8 cellular contexts compared by ENCODE assay signal in genomic region chr2:25310965-25311865, GRCh38. TPM values are rescaled to one million over a fixed set of nuclear protein-coding genes. Genes with fewer than 3 reads are reported as not detected.
A peak's percentile ranks its signal among the peaks of the same experiment; 100 is the strongest.
DNase-seq lines count a peak whose midpoint lies in the region; ATAC-seq and TF ChIP-seq lines count a peak whose summit lies in the region.
"Had no signal": no experiment of that assay in that cellular context is flagged by ENCODE, and none has a peak within 500 bp of the region (broad histone marks: within the 10 kb centered on the region; RNA-seq: fewer than 3 reads in every experiment).

No MANE protein-coding gene starts in this region.

- peak overlapping the region; percentile 21 for H3K9ac ChIP-seq in NT2/D1 (ENCODE audit: insufficient read length, low read depth)

- H3K27me3 ChIP-seq in NT2/D1 (ENCODE audit: insufficient read depth, insufficient read length) (no peaks in the 10 kb centered on the region), foreskin keratinocyte (no peaks in the 10 kb centered on the region), stomach (no peaks in the 10 kb centered on the region)

- H3K4me3 ChIP-seq in NT2/D1 (ENCODE audit: insufficient read length, low read depth) (no peak overlapping the region), stomach (no peak overlapping the region)

- H3K27ac ChIP-seq in foreskin keratinocyte = no peak overlapping the region
- peak overlapping the region; percentile 61 to 82 (median 69) for H3K27ac ChIP-seq in stomach

- H3K4me1 ChIP-seq in NT2/D1 (ENCODE audit: insufficient read depth, insufficient read length) = peaks cover 36% of the 10 kb centered on the region
- peaks cover 8% of the 10 kb centered on the region for H3K4me1 ChIP-seq in foreskin keratinocyte
- H3K4me1 ChIP-seq in stomach = peaks cover 68 to 99% (median 92%) of the 10 kb centered on the region in 4 donors

- no peak for TF ChIP-seq CTCF in foreskin keratinocyte (conservative IDR thresholded peaks at IDR 0.05)
- TF ChIP-seq CTCF in stomach (IDR thresholded peaks at IDR 0.05) = no peak

- TF ChIP-seq EP300 in stomach (IDR thresholded peaks at IDR 0.05) = no peak

- TF ChIP-seq POLR2A in stomach (IDR thresholded peaks at IDR 0.05) = no peak

- WGBS in stomach, 5 donors = 18 to 32% (median 29%) methylated on average over 9 to 14 of the region's 14 CpGs

- intact Hi-C loops in stomach (cut with DNase I; ENCODE audit: low total_unique reads) = no loop called here

- H3K9me3 ChIP-seq in NT2/D1 (ENCODE audit: insufficient read depth, low read length) = no peaks in the 10 kb centered on the region
- H3K9me3 ChIP-seq in stomach = no peaks in the 10 kb centered on the region

- H3K36me3 ChIP-seq in NT2/D1 (ENCODE audit: insufficient read depth, insufficient read length, low read length) (no peaks in the 10 kb centered on the region), stomach (peaks cover 3 to 33% (median 31%) of the 10 kb centered on the region in 4 donors)

- ATAC-seq in foreskin keratinocyte (peak; percentile 74), GM18511 (IDR thresholded peaks at IDR 0.05; ENCODE audit: unreplicated experiment) (no peak), GM18502 (IDR thresholded peaks at IDR 0.05; ENCODE audit: poor library complexity, unreplicated experiment) (no peak), HG03159 (IDR thresholded peaks at IDR 0.05; ENCODE audit: unreplicated experiment) (no peak)

- DNase-seq in LoVo (ENCODE audit: low spot score) (peak; percentile 38), NT2/D1 (ENCODE audit: low read depth, low spot score) (no peak), foreskin keratinocyte (peak in 1 of 2 donors; percentile 38), stomach (peak; percentile 85)
- DNase-seq: SW 1271 had no signal

RNA-seq across cellular contexts. Expression of gene DNMT3A, which starts 30.5 kb away (rescaled TPM):
- total RNA-seq in foreskin keratinocyte (6.6 and 8.0 TPM in 2 replicates), stomach (10 to 100 TPM in 4 of 5 donors, 1 to 10 TPM in 1; 6.4 to 47.4 (median 21.9) TPM)
- polyA plus RNA-seq in foreskin keratinocyte (3.0 and 3.2 TPM in 2 replicates), stomach (10 to 100 TPM in 1 of 3 donors, 1 to 10 TPM in 2; 3.4 to 10.1 (median 5.1) TPM)
